Comparison of ENCODE assay signal across 19 cellular contexts in genomic region chr9:76574171-76574767, GRCh38.
DNase-seq lines count a peak whose midpoint lies in the region; ATAC-seq and TF ChIP-seq lines count a peak whose summit lies in the region.
"Had no signal": no experiment of that assay in that cellular context is flagged by ENCODE, and none has a peak within 500 bp of the region (broad histone marks: within the 10 kb centered on the region; RNA-seq: fewer than 3 reads in every experiment).

No MANE protein-coding gene starts in this region.

- no peak overlapping the region for H2AK5ac ChIP-seq in IMR-90 (ENCODE audit: low read depth, low read length)

- H4K91ac ChIP-seq in IMR-90 (ENCODE audit: insufficient read depth, low read depth, low read length): no peak overlapping the region

- no peak overlapping the region for H2BK15ac ChIP-seq in IMR-90 (ENCODE audit: low read depth, low read length)

- no peak for ATAC-seq in IMR-90 (ENCODE audit: low read depth)
- ATAC-seq: effector memory CD8-positive, alpha-beta T cell; WTC11 had no signal

- H4K8ac ChIP-seq in IMR-90 (ENCODE audit: low read depth in 2 of 2, low read length in 2 of 2): no peak overlapping the region

- H3K27ac ChIP-seq in IMR-90 (ENCODE audit: insufficient read depth, low read length): no peak overlapping the region
- H3K27ac ChIP-seq in transverse colon: no peak overlapping the region
- H3K27ac ChIP-seq: sigmoid colon had no signal

- TF ChIP-seq RAD21 in IMR-90 (IDR thresholded peaks at IDR 0.05; ENCODE audit: low read length): no peak

- peak; percentile 48 for DNase-seq in Ammon's horn (ENCODE audit: low spot score)
- no peak for DNase-seq in IMR-90
- peak; percentile 36 for DNase-seq in RPMI8226
- peak; percentile 49 for DNase-seq in fibroblast of mammary gland (ENCODE audit: low read depth)
- no peak for DNase-seq in A172 (ENCODE audit: low spot score)
- DNase-seq in cortex of kidney (lab: John Stamatoyannopoulos, UW): no peak
- DNase-seq in ecto neural progenitor cell (ENCODE audit: low spot score): no peak
- no peak for DNase-seq in transverse colon
- DNase-seq: activated gamma-delta T cell; DND-41; effector memory CD8-positive, alpha-beta T cell; H7; heart right ventricle; NCI-H1105; sigmoid colon; stimulated activated CD4-positive, alpha-beta T cell treated with anti-CD3 and anti-CD28 coated beads, Interleukin-1b, Interleukin-23, amount 100 ng/mL, for 48 hours; stomach; upper lobe of left lung had no signal

- no peak for TF ChIP-seq EP300 in transverse colon (IDR thresholded peaks at IDR 0.05; ENCODE audit: low read depth)

- H3K18ac ChIP-seq in IMR-90 (ENCODE audit: low read depth, low read length): no peak overlapping the region

- H2AFZ ChIP-seq in IMR-90 (replicated peaks; ENCODE audit: low read length, poor library complexity): no peak overlapping the region

- TF ChIP-seq POLR2A in IMR-90 (IDR thresholded peaks at IDR 0.05; ENCODE audit: low read depth, low read length) (no peak), transverse colon (IDR thresholded peaks at IDR 0.05) (no peak)

- no peak overlapping the region for H3K56ac ChIP-seq in IMR-90 (ENCODE audit: extremely low read depth, insufficient read depth, low read length)

- H3K4me3 ChIP-seq in IMR-90 (ENCODE audit: insufficient read depth, low read depth, low read length) (no peak overlapping the region), fibroblast of mammary gland (ENCODE audit: control insufficient read depth, low read depth, low read length) (no peak overlapping the region), transverse colon (no peak overlapping the region)
- H3K4me3 ChIP-seq: heart right ventricle, sigmoid colon, stomach, upper lobe of left lung had no signal

- no peak overlapping the region for H2BK120ac ChIP-seq in IMR-90 (ENCODE audit: low read depth, low read length)

- peaks cover 3% of the 10 kb centered on the region for H3K27me3 ChIP-seq in IMR-90 (ENCODE audit: control insufficient read depth, insufficient read depth, low read length)
- peaks cover 5% of the 10 kb centered on the region for H3K27me3 ChIP-seq in transverse colon
- H3K27me3 ChIP-seq: upper lobe of left lung had no signal

- POLR2A ChIA-PET in IMR-90 (lab: Charles Lee; ENCODE audit: unreplicated experiment): no interaction called here

- dilution Hi-C loops in IMR-90 (cut with HindIII; ENCODE audit: low sequenced_read_pairs, unreplicated experiment): no loop called here

- CTCF ChIA-PET in IMR-90 (lab: Yijun Ruan, JAX): no interaction called here

- H3K4me1 ChIP-seq in IMR-90 (ENCODE audit: control insufficient read depth, insufficient read depth, low read length) (no peaks in the 10 kb centered on the region), transverse colon (peaks cover 0 to 5% (median 0%) of the 10 kb centered on the region in 4 donors)
- H3K4me1 ChIP-seq: sigmoid colon had no signal

- H3K4ac ChIP-seq in IMR-90 (ENCODE audit: low read depth, low read length): no peak overlapping the region

- no peaks in the 10 kb centered on the region for H3K36me3 ChIP-seq in IMR-90 (ENCODE audit: control insufficient read depth, insufficient read depth, low read length)
- no peaks in the 10 kb centered on the region for H3K36me3 ChIP-seq in transverse colon
- H3K36me3 ChIP-seq: heart right ventricle, sigmoid colon, stomach, upper lobe of left lung had no signal

- H4K5ac ChIP-seq in IMR-90 (ENCODE audit: low read depth, low read length): no peak overlapping the region

- no peak overlapping the region for H3K23ac ChIP-seq in IMR-90 (ENCODE audit: low read depth, low read length)

- WGBS in IMR-90 (ENCODE audit: extremely low coverage in 2 of 2, insufficient read length in 1 of 2), 2 experiments: 17% methylated on average over 1 of the region's 6 CpGs; no CpG with 5 or more reads in 1 of the 2 experiments
- WGBS in transverse colon (ENCODE audit: low coverage in 1 of 2), 2 donors: 69 to 84% methylated on average over 4 to 6 of the region's 6 CpGs

- H3K9ac ChIP-seq in IMR-90 (ENCODE audit: low read depth, low read length): no peak overlapping the region

- no peaks in the 10 kb centered on the region for H3K79me1 ChIP-seq in IMR-90 (ENCODE audit: low read depth in 1 of 2, low read length in 2 of 2)

- H4K20me1 ChIP-seq in IMR-90 (ENCODE audit: insufficient read depth, low read length): no peaks in the 10 kb centered on the region

- in situ Hi-C loops in IMR-90 (cut with MboI; ENCODE audit: low sequenced_read_pairs): no loop called here
- in situ Hi-C loops in transverse colon (cut with MboI; ENCODE audit: low pct_ligation_motif_present in 1 of 4, low pct_unique_long_range_greater_than_20kb in 1 of 4, low sequenced_read_pairs in 3 of 4): no loop called here

- H2AK9ac ChIP-seq in IMR-90 (replicated peaks; ENCODE audit: low read depth, low read length, poor library complexity): no peak overlapping the region

- no TSS peak for BruUV-seq in IMR-90 (replicated peaks; lab: Mats Ljungman, UMichigan)

- no peak overlapping the region for H2BK5ac ChIP-seq in IMR-90 (ENCODE audit: low read depth, low read length, poor library complexity, severe bottlenecking)

- H3K4me2 ChIP-seq in IMR-90 (ENCODE audit: low read depth, low read length): no peak overlapping the region

- peaks cover 5% of the 10 kb centered on the region for H3K9me3 ChIP-seq in IMR-90 (ENCODE audit: control insufficient read depth, insufficient read depth, low read length)
- H3K9me3 ChIP-seq in transverse colon: no peaks in the 10 kb centered on the region

- no peak overlapping the region for H3K14ac ChIP-seq in IMR-90 (replicated peaks; ENCODE audit: low read depth, low read length)

- TF ChIP-seq CTCF in IMR-90 (conservative IDR thresholded peaks at IDR 0.05; ENCODE audit: low read depth, low read length) (no peak), fibroblast of mammary gland (conservative IDR thresholded peaks at IDR 0.05; ENCODE audit: control insufficient read depth, insufficient read depth, low read depth, low read length) (no peak), transverse colon (IDR thresholded peaks at IDR 0.05) (no peak)

- no peaks in the 10 kb centered on the region for H3K9me1 ChIP-seq in IMR-90 (ENCODE audit: insufficient read depth, low read length)

- no peak overlapping the region for H2BK20ac ChIP-seq in IMR-90 (ENCODE audit: low read depth, low read length)

- intact Hi-C loops in IMR-90 (cut with micrococcal nuclease) (no loop called here), transverse colon (cut with DNase I; ENCODE audit: low total_unique reads) (no loop called here)

TF ChIP-seq in IMR-90, 13 proteins besides CTCF, POLR2A, EP300 and RAD21:
- TF ChIP-seq MAFK (IDR thresholded peaks at IDR 0.05; ENCODE audit: low read depth, low read length) (peak; percentile 74), RCOR1 (IDR thresholded peaks at IDR 0.05; ENCODE audit: insufficient replicate concordance, low read length) (no peak)

Comparison
In these comparisons a context has a peak if more than half of its experiments do, and no peak if none do; other contexts are left out.
1. DNase-seq: peak in Ammon's horn (single experiment), RPMI8226 (single experiment) and fibroblast of mammary gland (single experiment); none in IMR-90 (single experiment), A172 (single experiment), cortex of kidney (single experiment), ecto neural progenitor cell (single experiment) and transverse colon (single experiment).